ENCODE assay signal across 8 cellular contexts in genomic region chr7:150323682-150324365, GRCh38. TPM values are rescaled to one million over a fixed set of nuclear protein-coding genes. Genes with fewer than 3 reads are reported as not detected.
A peak's percentile ranks its signal among the peaks of the same experiment; 100 is the strongest.
DNase-seq lines count a peak whose midpoint lies in the region; ATAC-seq and TF ChIP-seq lines count a peak whose summit lies in the region.

No MANE protein-coding gene starts in this region.

- H3K4me3 Mint-ChIP-seq in naive thymus-derived CD8-positive, alpha-beta T cell, result peak overlapping the region; percentile 92 to 100 (median 98)

- TF ChIP-seq CTCF in GM06990 (IDR thresholded peaks at IDR 0.05; ENCODE audit: insufficient read depth, low read length, poor library complexity, severe bottlenecking), result no peak
- TF ChIP-seq CTCF in HEK293 (tag by site-specific recombination; IDR thresholded peaks at IDR 0.05), result no peak
- TF ChIP-seq CTCF in OCI-LY1 (IDR thresholded peaks at IDR 0.05; ENCODE audit: low read length), result no peak

- peak overlapping the region; percentile 93 for H3K4me2 ChIP-seq in OCI-LY1 (ENCODE audit: low read length)

- H3K9me2 ChIP-seq in OCI-LY1 (ENCODE audit: low read depth, low read length), result no peaks in the 10 kb centered on the region

- H3K36me3 Mint-ChIP-seq in naive thymus-derived CD8-positive, alpha-beta T cell, result peaks cover 9 to 38% (median 10%) of the 10 kb centered on the region in 3 donors

- peaks cover 24 to 52% (median 48%) of the 10 kb centered on the region in 4 donors for H3K4me1 Mint-ChIP-seq in naive thymus-derived CD8-positive, alpha-beta T cell

- ATAC-seq in naive thymus-derived CD8-positive, alpha-beta T cell, result peak; percentile 45 to 46
- ATAC-seq in esophagus mucosa, result no peak

- H4K20me1 ChIP-seq in OCI-LY1 (ENCODE audit: insufficient read depth, low read length), result no peaks in the 10 kb centered on the region

- DNase-seq in GM06990 (ENCODE audit: extremely low read depth, insufficient read length) (no peak), EL (no peak), anterior cingulate cortex (lab: John Stamatoyannopoulos, UW) (no peak)
- no peak for DNase-seq in effector memory CD4-positive, alpha-beta T cell
- DNase-seq in naive thymus-derived CD8-positive, alpha-beta T cell, result peak in 2 of 10 donors; percentile 21 to 30

- peak overlapping the region; percentile 21; the same call in 1 of the 2 replicates for H2AFZ ChIP-seq in OCI-LY1 (ENCODE audit: low read length)

- peak overlapping the region; percentile 95 to 99 (median 97) for H3K27ac Mint-ChIP-seq in naive thymus-derived CD8-positive, alpha-beta T cell

- H3K4me1 ChIP-seq in HEK293 (ENCODE audit: control insufficient read depth, insufficient read depth, low read length) (no peaks in the 10 kb centered on the region), OCI-LY1 (ENCODE audit: insufficient read depth, low read length, severe bottlenecking) (peaks cover 24% of the 10 kb centered on the region)
- peaks cover 16% of the 10 kb centered on the region for H3K4me1 ChIP-seq in effector memory CD4-positive, alpha-beta T cell (ENCODE audit: control insufficient read depth, insufficient read depth, low read length, poor library complexity, severe bottlenecking)

- H3K4me3 ChIP-seq in GM06990 (replicated peaks; ENCODE audit: low read depth, low read length), result peak overlapping the region; percentile 79
- peak overlapping the region; percentile 80 for H3K4me3 ChIP-seq in HEK293 (ENCODE audit: low read depth, low read length)
- H3K4me3 ChIP-seq in OCI-LY1 (ENCODE audit: low read depth, low read length, poor library complexity, severe bottlenecking), result peak overlapping the region; percentile 81
- peak overlapping the region; percentile 82 for H3K4me3 ChIP-seq in effector memory CD4-positive, alpha-beta T cell (ENCODE audit: insufficient read depth, low read depth, low read length, poor library complexity, severe bottlenecking)

- H3K79me2 ChIP-seq in OCI-LY1 (ENCODE audit: insufficient read depth, low read length), result no peaks in the 10 kb centered on the region

- H3K36me3 ChIP-seq in GM06990 (ENCODE audit: control insufficient read depth, insufficient read depth, low read length) (peaks cover 16% of the 10 kb centered on the region), HEK293 (ENCODE audit: control insufficient read depth in 2 of 2, insufficient read depth in 1 of 2, low read length in 2 of 2) (peaks cover 8 to 46% of the 10 kb centered on the region in 2 experiments), OCI-LY1 (ENCODE audit: insufficient read depth, low read length) (peaks cover 29% of the 10 kb centered on the region)
- peaks cover 14% of the 10 kb centered on the region for H3K36me3 ChIP-seq in effector memory CD4-positive, alpha-beta T cell (ENCODE audit: control insufficient read depth, insufficient read depth, low read length)

- H3K9ac ChIP-seq in OCI-LY1 (ENCODE audit: low read length), result peak overlapping the region; percentile 88

- H3K27ac ChIP-seq in HEK293 (ENCODE audit: extremely low read depth, low read depth, low read length), result peak overlapping the region; percentile 50; the same call in 1 of the 2 replicates
- peak overlapping the region; percentile 64 for H3K27ac ChIP-seq in OCI-LY1 (ENCODE audit: low read depth, low read length, poor library complexity, severe bottlenecking)
- H3K27ac ChIP-seq in effector memory CD4-positive, alpha-beta T cell (ENCODE audit: insufficient read depth, low read length, poor library complexity, severe bottlenecking), result peak overlapping the region; percentile 79

- H3K9me3 Mint-ChIP-seq in naive thymus-derived CD8-positive, alpha-beta T cell, result no peaks in the 10 kb centered on the region

- no peaks in the 10 kb centered on the region for H3K9me3 ChIP-seq in HEK293 (ENCODE audit: control insufficient read depth, insufficient read depth, low read depth, low read length)
- H3K9me3 ChIP-seq in OCI-LY1 (ENCODE audit: low read length), result no peaks in the 10 kb centered on the region
- H3K9me3 ChIP-seq in effector memory CD4-positive, alpha-beta T cell (ENCODE audit: control insufficient read depth, low read length), result no peaks in the 10 kb centered on the region

- POLR2A ChIA-PET in HEK293 (lab: Yijun Ruan, JAX), result interaction anchor here (0.6 to 1.2 kb wide), 3 partner anchors 11 to 842 kb away, joined by 3 to 5 read pairs (median 3); no protein-coding TSS in a partner anchor
- POLR2A ChIA-PET in naive thymus-derived CD8-positive, alpha-beta T cell (lab: Charles Lee), result interaction anchor here (0.8 to 1.7 kb wide), 5 partner anchors 10 to 191 kb away, joined by 3 to 8 read pairs (median 4); partner anchors contain the start of genes GIMAP7 and REPIN1

- H3K27me3 ChIP-seq in GM06990 (replicated peaks; ENCODE audit: control insufficient read depth, insufficient read depth, low read length) (no peaks in the 10 kb centered on the region), OCI-LY1 (ENCODE audit: insufficient read depth, low read length) (no peaks in the 10 kb centered on the region)
- H3K27me3 ChIP-seq in effector memory CD4-positive, alpha-beta T cell (replicated peaks; ENCODE audit: control insufficient read depth, insufficient read depth, low read length, poor library complexity, severe bottlenecking), result no peaks in the 10 kb centered on the region

- CTCF ChIA-PET in HEK293 (lab: Yijun Ruan, JAX), result interaction anchor here (0.5 kb wide), 1 partner anchor 575 kb away, joined by 3 read pairs; no protein-coding TSS in a partner anchor

- H3F3A ChIP-seq in OCI-LY1 (ENCODE audit: insufficient read depth, low read length), result no peaks in the 10 kb centered on the region

- no peaks in the 10 kb centered on the region for H3K27me3 Mint-ChIP-seq in naive thymus-derived CD8-positive, alpha-beta T cell

TF ChIP-seq in HEK293, 187 proteins besides CTCF, POLR2A, EP300 and RAD21:
- TF ChIP-seq TRIM28 (IDR thresholded peaks at IDR 0.05; ENCODE audit: borderline replicate concordance, low read length), result 0 out of 2 replicates have a peak, but pooled peaks have one; percentile 57
- peak; percentile 91; the same call in 1 of the 2 replicates for TF ChIP-seq ZNF341 (tag by site-specific recombination; IDR thresholded peaks at IDR 0.05; ENCODE audit: low read depth)
- no peak for TF ChIP-seq PRDM4 (tag by site-specific recombination; IDR thresholded peaks at IDR 0.05)
- TF ChIP-seq ZNF621 (tag by site-specific recombination; IDR thresholded peaks at IDR 0.05), result no peak
- TF ChIP-seq ZBTB48 (tag by site-specific recombination; IDR thresholded peaks at IDR 0.05), result no peak
- peak; percentile 58 for TF ChIP-seq ZIC2 (tag by site-specific recombination; IDR thresholded peaks at IDR 0.05)
- peak; percentile 95 for TF ChIP-seq ZNF600 (tag by site-specific recombination; IDR thresholded peaks at IDR 0.05)
- TF ChIP-seq ZNF324 (tag by site-specific recombination; IDR thresholded peaks at IDR 0.05), result no peak
- TF ChIP-seq PRDM1 (tag by site-specific recombination; IDR thresholded peaks at IDR 0.05), result peak; percentile 44; the same call in 1 of the 2 replicates
- 0 out of 2 replicates have a peak, but pooled peaks have one; percentile 10 for TF ChIP-seq HOXC10 (CRISPR knock-in tag; IDR thresholded peaks at IDR 0.05)

RNA-seq across cellular contexts. Expression of gene ACTR3C, which starts 0.5 kb away (rescaled TPM):
- 10 to 100 TPM in 1 of 2 experiments, 1 to 10 TPM in 1; 9.8 to 12.8 TPM for total RNA-seq in naive thymus-derived CD8-positive, alpha-beta T cell
- 1 to 10 TPM; 2.1 to 4.6 (median 3.5) TPM for polyA plus RNA-seq in naive thymus-derived CD8-positive, alpha-beta T cell
- 6.1 TPM for total RNA-seq in esophagus mucosa

RNA-seq across cellular contexts. Expression of gene LRRC61, which starts 0.7 kb away (rescaled TPM):
- 10 to 100 TPM; 13.8 to 16.0 TPM for total RNA-seq in naive thymus-derived CD8-positive, alpha-beta T cell
- polyA plus RNA-seq in naive thymus-derived CD8-positive, alpha-beta T cell, result 10 to 100 TPM; 17.8 to 34.3 (median 33.5) TPM
- total RNA-seq in esophagus mucosa, result 9.6 TPM

RNA-seq across cellular contexts. Expression of gene RARRES2, which starts 17.6 kb away (rescaled TPM):
- total RNA-seq in naive thymus-derived CD8-positive, alpha-beta T cell, result under 1 TPM in 1 of 2 experiments, not detected in 1; 0.29 TPM
- not detected for polyA plus RNA-seq in naive thymus-derived CD8-positive, alpha-beta T cell
- 7.5 TPM for total RNA-seq in esophagus mucosa

RNA-seq across cellular contexts. Expression of gene REPIN1, which starts 44.8 kb away (rescaled TPM):
- total RNA-seq in naive thymus-derived CD8-positive, alpha-beta T cell, result 100 to 1,000 TPM; 104 to 108 TPM
- polyA plus RNA-seq in naive thymus-derived CD8-positive, alpha-beta T cell, result 10 to 100 TPM; 39.8 to 73.0 (median 49.8) TPM
- 44.9 TPM for total RNA-seq in esophagus mucosa

RNA-seq across cellular contexts. Expression of gene ZNF775, which starts 55.3 kb away (rescaled TPM):
- 1 to 10 TPM; 5.6 to 5.9 TPM for total RNA-seq in naive thymus-derived CD8-positive, alpha-beta T cell
- 1 to 10 TPM; 1.5 to 7.6 (median 3.1) TPM for polyA plus RNA-seq in naive thymus-derived CD8-positive, alpha-beta T cell
- total RNA-seq in esophagus mucosa, result 1.3 TPM
